ENCODE assay signal across 10 cellular contexts in genomic region chr1:63326473-63327380, GRCh38. TPM values are rescaled to one million over a fixed set of nuclear protein-coding genes. Genes with fewer than 3 reads are reported as not detected.
DNase-seq lines count a peak whose midpoint lies in the region; ATAC-seq and TF ChIP-seq lines count a peak whose summit lies in the region.
"Had no signal": no experiment of that assay in that cellular context is flagged by ENCODE, and none has a peak within 500 bp of the region (broad histone marks: within the 10 kb centered on the region; RNA-seq: fewer than 3 reads in every experiment).

No MANE protein-coding gene starts in this region.

- H3K4me3 Mint-ChIP-seq in activated CD4-positive, alpha-beta T cell treated with anti-CD3 and anti-CD28 coated beads, Interleukin-2, amount 10 ng/mL, durations not matched to agents 24 days and 14 days = peak overlapping the region; percentile 19
- H3K4me3 Mint-ChIP-seq in brain (peak overlapping the region; percentile 57 to 80 (median 72)), neural progenitor cell (peak overlapping the region; percentile 37)

- peak overlapping the region; percentile 79; the same call in 1 of the 2 replicates for H3K4me2 ChIP-seq in MM.1S (ENCODE audit: low read depth, low read length)
- H3K4me2 ChIP-seq in neural progenitor cell = no peak overlapping the region

- H3K36me3 ChIP-seq in MM.1S (replicated peaks; ENCODE audit: insufficient read depth, low read length) (no peaks in the 10 kb centered on the region), neural progenitor cell (no peaks in the 10 kb centered on the region)
- H3K36me3 ChIP-seq: pancreas, SJSA1 had no signal

- H2AFZ ChIP-seq in MM.1S (ENCODE audit: low read length) (peak overlapping the region; percentile 69; the same call in 1 of the 2 replicates), neural progenitor cell (replicated peaks) (no peak overlapping the region)

- ATAC-seq in GM18517 (IDR thresholded peaks at IDR 0.05; ENCODE audit: unreplicated experiment) = no peak

- H3K4me1 ChIP-seq in MM.1S (ENCODE audit: low read length) (no peaks in the 10 kb centered on the region), neural progenitor cell (peaks cover 18% of the 10 kb centered on the region)

- H4K20me1 ChIP-seq in MM.1S (ENCODE audit: insufficient read depth, low read length) (no peaks in the 10 kb centered on the region), neural progenitor cell (ENCODE audit: low read depth) (peaks cover 73% of the 10 kb centered on the region)

- H3F3A ChIP-seq in MM.1S (ENCODE audit: insufficient read depth, low read length) (no peaks in the 10 kb centered on the region), neural progenitor cell (ENCODE audit: low read depth) (peaks cover 61% of the 10 kb centered on the region)

- H3K9ac ChIP-seq in MM.1S (ENCODE audit: low read length) = no peak overlapping the region
- H3K9ac ChIP-seq in neural progenitor cell = no peak overlapping the region

- no peaks in the 10 kb centered on the region for H3K9me2 ChIP-seq in MM.1S (replicated peaks; ENCODE audit: insufficient read depth, low read length)

- no peak for TF ChIP-seq CTCF in MM.1S (IDR thresholded peaks at IDR 0.05; ENCODE audit: low read length)
- no peak for TF ChIP-seq CTCF in brain (conservative IDR thresholded peaks at IDR 0.05)
- no peak for TF ChIP-seq CTCF in neural progenitor cell (IDR thresholded peaks at IDR 0.05)

- H3K36me3 Mint-ChIP-seq in activated CD4-positive, alpha-beta T cell treated with anti-CD3 and anti-CD28 coated beads, Interleukin-2, amount 10 ng/mL, durations not matched to agents 24 days and 14 days (ENCODE audit: low read depth) = peaks cover 6% of the 10 kb centered on the region
- no peaks in the 10 kb centered on the region for H3K36me3 Mint-ChIP-seq in brain
- H3K36me3 Mint-ChIP-seq in neural progenitor cell = peaks cover 1% of the 10 kb centered on the region

- H3K9me3 ChIP-seq in MM.1S (replicated peaks; ENCODE audit: insufficient read depth, low read length) (no peaks in the 10 kb centered on the region), neural progenitor cell (ENCODE audit: low read depth) (no peaks in the 10 kb centered on the region)
- H3K9me3 ChIP-seq: pancreas had no signal

- peak; percentile 66 for DNase-seq in activated CD4-positive, alpha-beta T cell treated with anti-CD3 and anti-CD28 coated beads, Interleukin-2, amount 10 ng/mL, durations not matched to agents 24 days and 14 days
- no peak for DNase-seq in activated CD4-positive, alpha-beta T cell treated with anti-CD3 and anti-CD28 coated beads, Interleukin-2, amount 50 U/mL, for 1 hour
- no peak for DNase-seq in MM.1S
- DNase-seq in neural progenitor cell (ENCODE audit: low spot score) = peak; percentile 51
- DNase-seq in kidney tubule cell (ENCODE audit: low spot score) = no peak
- no peak for DNase-seq in NCI-H1436 treated with DMSO at 0.1 percent for 48 hours (lab: John Stamatoyannopoulos, UW)

- H3K27me3 Mint-ChIP-seq in activated CD4-positive, alpha-beta T cell treated with anti-CD3 and anti-CD28 coated beads, Interleukin-2, amount 10 ng/mL, durations not matched to agents 24 days and 14 days = peaks cover 67% of the 10 kb centered on the region
- peaks cover 95% of the 10 kb centered on the region for H3K27me3 Mint-ChIP-seq in brain
- H3K27me3 Mint-ChIP-seq in neural progenitor cell (ENCODE audit: insufficient read depth, low read depth) = peaks cover 78% of the 10 kb centered on the region

- H3K4me1 Mint-ChIP-seq in activated CD4-positive, alpha-beta T cell treated with anti-CD3 and anti-CD28 coated beads, Interleukin-2, amount 10 ng/mL, durations not matched to agents 24 days and 14 days = peaks cover 26% of the 10 kb centered on the region
- H3K4me1 Mint-ChIP-seq in brain (peaks cover 44% of the 10 kb centered on the region), neural progenitor cell (peaks cover 19% of the 10 kb centered on the region)

- H3K27ac Mint-ChIP-seq in activated CD4-positive, alpha-beta T cell treated with anti-CD3 and anti-CD28 coated beads, Interleukin-2, amount 10 ng/mL, durations not matched to agents 24 days and 14 days = peak overlapping the region; percentile 78
- H3K27ac Mint-ChIP-seq in brain (peak overlapping the region in 2 of 5 experiments; percentile 47 to 77), neural progenitor cell (no peak overlapping the region)

- no peaks in the 10 kb centered on the region for H3K27me3 ChIP-seq in MM.1S (replicated peaks; ENCODE audit: insufficient read depth, low read length)
- H3K27me3 ChIP-seq in neural progenitor cell = peaks cover 100% of the 10 kb centered on the region

- peaks cover 9% of the 10 kb centered on the region for H3K9me3 Mint-ChIP-seq in activated CD4-positive, alpha-beta T cell treated with anti-CD3 and anti-CD28 coated beads, Interleukin-2, amount 10 ng/mL, durations not matched to agents 24 days and 14 days
- H3K9me3 Mint-ChIP-seq in brain = peaks cover 0 to 10% (median 5%) of the 10 kb centered on the region in 5 experiments
- H3K9me3 Mint-ChIP-seq in neural progenitor cell = no peaks in the 10 kb centered on the region

- intact Hi-C loops in activated CD4-positive, alpha-beta T cell treated with anti-CD3 and anti-CD28 coated beads, Interleukin-2, amount 10 ng/mL, durations not matched to agents 24 days and 14 days (cut with micrococcal nuclease) = loop anchor here (1.0 to 10.0 kb wide), 5 partner anchors 8 to 482 kb away; partner anchors contain the start of genes EFCAB7 and ITGB3BP

- H3K27ac ChIP-seq in MM.1S (ENCODE audit: low read length) (no peak overlapping the region), neural progenitor cell (no peak overlapping the region)
- H3K27ac ChIP-seq: pancreas, SJSA1 had no signal

- H3K79me2 ChIP-seq in MM.1S (ENCODE audit: low read length) (no peaks in the 10 kb centered on the region), neural progenitor cell (ENCODE audit: low read depth) (no peaks in the 10 kb centered on the region)

- peak overlapping the region; percentile 24; the same call in 1 of the 2 replicates for H3K4me3 ChIP-seq in MM.1S (ENCODE audit: low read length)
- no peak overlapping the region for H3K4me3 ChIP-seq in neural progenitor cell
- H3K4me3 ChIP-seq: pancreas, SJSA1 had no signal

RNA-seq across cellular contexts. Expression of gene FOXD3, which starts 4.4 kb away (rescaled TPM):
- not detected in 2 replicates for total RNA-seq in activated CD4-positive, alpha-beta T cell treated with anti-CD3 and anti-CD28 coated beads, Interleukin-2, amount 10 ng/mL, durations not matched to agents 24 days and 14 days
- polyA plus RNA-seq in brain (ENCODE audit: insufficient read depth, low read depth, low replicate concordance) = 1.7 TPM
- 0.06 and 0.37 TPM in 2 replicates for total RNA-seq in neural progenitor cell (ENCODE audit: low replicate concordance)

RNA-seq across cellular contexts. Expression of gene ALG6, which starts 40.7 kb away (rescaled TPM):
- 24.5 and 27.7 TPM in 2 replicates for total RNA-seq in activated CD4-positive, alpha-beta T cell treated with anti-CD3 and anti-CD28 coated beads, Interleukin-2, amount 10 ng/mL, durations not matched to agents 24 days and 14 days
- 8.4 TPM for polyA plus RNA-seq in brain (ENCODE audit: insufficient read depth, low read depth, low replicate concordance)
- total RNA-seq in neural progenitor cell (ENCODE audit: low replicate concordance) = 29.1 and 41.7 TPM in 2 replicates

Comparison
In these comparisons a context has a peak if more than half of its experiments do, and no peak if none do; other contexts are left out.
1. DNase-seq: peak in activated CD4-positive, alpha-beta T cell treated with anti-CD3 and anti-CD28 coated beads, Interleukin-2, amount 10 ng/mL, durations not matched to agents 24 days and 14 days (single experiment) and neural progenitor cell (single experiment); none in activated CD4-positive, alpha-beta T cell treated with anti-CD3 and anti-CD28 coated beads, Interleukin-2, amount 50 U/mL, for 1 hour (single experiment), MM.1S (single experiment), kidney tubule cell (single experiment) and NCI-H1436 treated with DMSO at 0.1 percent for 48 hours (single experiment).
2. H3K4me3 Mint-ChIP-seq: peak in every context shown above with its lines; median percentile 72 in brain; 37 in neural progenitor cell; 19 in activated CD4-positive, alpha-beta T cell treated with anti-CD3 and anti-CD28 coated beads, Interleukin-2, amount 10 ng/mL, durations not matched to agents 24 days and 14 days.